11 cellular contexts compared by ENCODE assay signal in genomic region chr6:51678905-51679620, GRCh38.
DNase-seq lines count a peak whose midpoint lies in the region; ATAC-seq lines count a peak whose summit lies in the region.
"Had no signal": no experiment of that assay in that cellular context is flagged by ENCODE, and none has a peak within 500 bp of the region (broad histone marks: within the 10 kb centered on the region; RNA-seq: fewer than 3 reads in every experiment).

No MANE protein-coding gene starts in this region.

- no peaks in the 10 kb centered on the region for H3K27me3 ChIP-seq in CD8-positive, alpha-beta memory T cell (ENCODE audit: insufficient read depth, low read length, poor library complexity, severe bottlenecking)

- intact Hi-C loops in left colon (cut with DNase I, micrococcal nuclease) = no loop called here

- no peaks in the 10 kb centered on the region for H3K36me3 ChIP-seq in CD8-positive, alpha-beta memory T cell (ENCODE audit: insufficient read depth, low read length)

- peaks cover 0 to 4% (median 0%) of the 10 kb centered on the region in 5 donors for H3K9me3 Mint-ChIP-seq in CD8-positive, alpha-beta memory T cell
- H3K9me3 Mint-ChIP-seq: stimulated activated naive CD8-positive, alpha-beta T cell treated with anti-CD3 and anti-CD28 coated beads, Interleukin-15, Interleukin-2, amounts not matched to agents 100 ng/mL and 50 ng/mL, for 24 hours had no signal

- H3K36me3 Mint-ChIP-seq in CD8-positive, alpha-beta memory T cell = no peaks in the 10 kb centered on the region

- CTCF ChIA-PET in CD8-positive, alpha-beta memory T cell (lab: Charles Lee) = no interaction called here

- no peak overlapping the region for H3K4me3 Mint-ChIP-seq in CD8-positive, alpha-beta memory T cell
- H3K4me3 Mint-ChIP-seq: stimulated activated naive CD8-positive, alpha-beta T cell treated with anti-CD3 and anti-CD28 coated beads, Interleukin-15, Interleukin-2, amounts not matched to agents 100 ng/mL and 50 ng/mL, for 24 hours had no signal

- no peak overlapping the region for H3K27ac ChIP-seq in CD8-positive, alpha-beta memory T cell (ENCODE audit: low read depth, low read length)

- no peak overlapping the region for H3K27ac Mint-ChIP-seq in CD8-positive, alpha-beta memory T cell
- H3K27ac Mint-ChIP-seq: stimulated activated naive CD8-positive, alpha-beta T cell treated with anti-CD3 and anti-CD28 coated beads, Interleukin-15, Interleukin-2, amounts not matched to agents 100 ng/mL and 50 ng/mL, for 24 hours had no signal

- ATAC-seq in GM18867 (IDR thresholded peaks at IDR 0.05; ENCODE audit: unreplicated experiment) (peak; percentile 74), HG02571 (IDR thresholded peaks at IDR 0.05; ENCODE audit: unreplicated experiment) (peak; percentile 69), left colon (peak; percentile 46)
- ATAC-seq: sciatic nerve had no signal

- H3K27me3 Mint-ChIP-seq in CD8-positive, alpha-beta memory T cell = no peaks in the 10 kb centered on the region
- H3K27me3 Mint-ChIP-seq: stimulated activated naive CD8-positive, alpha-beta T cell treated with anti-CD3 and anti-CD28 coated beads, Interleukin-15, Interleukin-2, amounts not matched to agents 100 ng/mL and 50 ng/mL, for 24 hours had no signal

- H3K4me1 ChIP-seq in CD8-positive, alpha-beta memory T cell (ENCODE audit: insufficient read depth, low read length) = no peaks in the 10 kb centered on the region

- no peaks in the 10 kb centered on the region for H3K4me1 Mint-ChIP-seq in CD8-positive, alpha-beta memory T cell

- no peak overlapping the region for H3K4me3 ChIP-seq in CD8-positive, alpha-beta memory T cell (ENCODE audit: low read length)

- H3K9me3 ChIP-seq in CD8-positive, alpha-beta memory T cell (ENCODE audit: low read length) = no peaks in the 10 kb centered on the region

- DNase-seq in M059J (ENCODE audit: low read depth) (peak; percentile 77), left colon (no peak), GM19238 (ENCODE audit: insufficient read length, low spot score) (no peak), LoVo (ENCODE audit: low spot score) (no peak), Kasumi-1 (lab: John Stamatoyannopoulos, UW) (no peak)
- no peak for DNase-seq in CD8-positive, alpha-beta memory T cell
- DNase-seq: GDM1 had no signal

- POLR2A ChIA-PET in CD8-positive, alpha-beta memory T cell (lab: Charles Lee) = no interaction called here
